In genomic region chr2:237568121-237568660, GRCh38 we compare ENCODE assay signal across 30 cellular contexts. TPM values are rescaled to one million over a fixed set of nuclear protein-coding genes. Genes with fewer than 3 reads are reported as not detected.
"Had no signal": no experiment of that assay in that cellular context is flagged by ENCODE, and none has a peak within 500 bp of the region (broad histone marks: within the 10 kb centered on the region; RNA-seq: fewer than 3 reads in every experiment).

No MANE protein-coding gene starts in this region.

- H3K36me3 ChIP-seq: colonic mucosa, gastrocnemius medialis, left lung, neural progenitor cell, pancreas, right lobe of liver, thoracic aorta, tibial nerve had no signal

- H3K4me1 ChIP-seq: colonic mucosa, neural progenitor cell had no signal

- H3K9ac ChIP-seq: neural progenitor cell had no signal

- H3K4me2 ChIP-seq: neural progenitor cell, smooth muscle cell had no signal

- DNase-seq: central memory CD4-positive, alpha-beta T cell; colonic mucosa; effector CD8-positive, alpha-beta T cell; endodermal cell; foreskin fibroblast; gastrocnemius medialis; left lung; mesenchymal stem cell; naive B cell; nucleus accumbens; stimulated activated CD4-positive, alpha-beta T cell treated with anti-CD3 and anti-CD28 coated beads, Interleukin-2, amount 100 ng/mL, for 24 hours; stimulated activated CD4-positive, alpha-beta T cell treated with anti-CD3 and anti-CD28 coated beads, Interleukin-4, amount 100 ng/mL, for 24 hours had no signal

- H3K4me3 ChIP-seq: colonic mucosa, gastrocnemius medialis, left lung, mucosa of descending colon, neural progenitor cell, pancreas, right lobe of liver, smooth muscle cell, thoracic aorta, tibial nerve had no signal

- H3K9me3 ChIP-seq: colonic mucosa, gastrocnemius medialis, left lung, mucosa of descending colon, pancreas, right lobe of liver, thoracic aorta, tibial nerve had no signal

- H2AFZ ChIP-seq: neural progenitor cell had no signal

- FAIRE-seq: keratinocyte, pancreas had no signal

- H3K27ac ChIP-seq: colonic mucosa, epithelial cell of prostate, gastrocnemius medialis, left lung, neural progenitor cell, pancreas, right lobe of liver, thoracic aorta, tibial nerve had no signal

- H3K27me3 ChIP-seq: colonic mucosa, neural progenitor cell, pancreas, right lobe of liver had no signal

- ATAC-seq: esophagus mucosa; gastrocnemius medialis; left lung; mucosa of descending colon; pancreas; right lobe of liver; stimulated activated memory B cell treated with anti-CD40 and anti-IgM and Interleukin-4, amounts not matched to agents 10 μg/mL and 1 μg/mL and 100 μg/mL, for 72 hours had no signal

RNA-seq across cellular contexts. Expression of gene PRLH, which starts 1.8 kb away (rescaled TPM):
- total RNA-seq: cerebellum, colonic mucosa, endodermal cell, esophagus mucosa, gastrocnemius medialis, glomerular endothelial cell, left lung, lower leg skin, lung microvascular endothelial cell, mesothelial cell of epicardium, mucosa of descending colon, pancreas, progenitor cell of endocrine pancreas, right lobe of liver, smooth muscle cell, thoracic aorta, tibial nerve, ureter had no signal
- polyA plus RNA-seq: keratinocyte, pancreas, smooth muscle cell had no signal
